In genomic region chr7:103668538-103668937, GRCh38 we compare ENCODE assay signal across 30 cellular contexts.
"Had no signal": no experiment of that assay in that cellular context is flagged by ENCODE, and none has a peak within 500 bp of the region (broad histone marks: within the 10 kb centered on the region; RNA-seq: fewer than 3 reads in every experiment).

No MANE protein-coding gene starts in this region.

- H3K4me3 ChIP-seq: esophagus muscularis mucosa, gastrocnemius medialis, heart left ventricle had no signal

- H3K36me3 ChIP-seq: esophagus muscularis mucosa, gastrocnemius medialis, heart left ventricle had no signal

- H3K4me1 ChIP-seq: body of pancreas, esophagus muscularis mucosa, foreskin keratinocyte, gastrocnemius medialis, heart left ventricle had no signal

- H3K27me3 Mint-ChIP-seq: activated CD4-positive, alpha-beta memory T cell treated with anti-CD3 and anti-CD28 coated beads, Interleukin-2, amount 10 ng/mL, durations not matched to agents 7 days and 5 days; activated CD4-positive, alpha-beta T cell treated with anti-CD3 and anti-CD28 coated beads, Interleukin-2, amount 10 ng/mL, durations not matched to agents 24 days and 14 days had no signal

- FAIRE-seq: colon had no signal

- H3K4me1 Mint-ChIP-seq: activated CD4-positive, alpha-beta memory T cell treated with anti-CD3 and anti-CD28 coated beads, Interleukin-2, amount 10 ng/mL, durations not matched to agents 7 days and 5 days; activated CD4-positive, alpha-beta T cell treated with anti-CD3 and anti-CD28 coated beads for 36 hours; activated CD4-positive, alpha-beta T cell treated with anti-CD3 and anti-CD28 coated beads, Interleukin-2, amount 10 ng/mL, durations not matched to agents 24 days and 14 days had no signal

- H3K36me3 Mint-ChIP-seq: activated naive CD8-positive, alpha-beta T cell had no signal

- H3K9me3 ChIP-seq: body of pancreas, esophagus muscularis mucosa, gastrocnemius medialis, heart left ventricle had no signal

- H3K27me3 ChIP-seq: body of pancreas, esophagus muscularis mucosa, gastrocnemius medialis, heart left ventricle had no signal

- H3K27ac Mint-ChIP-seq: activated CD4-positive, alpha-beta memory T cell treated with anti-CD3 and anti-CD28 coated beads, Interleukin-2, amount 10 ng/mL, durations not matched to agents 7 days and 5 days; activated CD4-positive, alpha-beta T cell treated with anti-CD3 and anti-CD28 coated beads for 36 hours; activated CD4-positive, alpha-beta T cell treated with anti-CD3 and anti-CD28 coated beads, Interleukin-2, amount 10 ng/mL, durations not matched to agents 24 days and 14 days; activated naive CD8-positive, alpha-beta T cell; activated T-cell treated with anti-CD3 and anti-CD28 coated beads, Interleukin-2, amount 50 U/mL, for 24 hours; activated T-cell treated with anti-CD3 and anti-CD28 coated beads, Interleukin-2, amount 50 U/mL, for 72 hours; effector memory CD8-positive, alpha-beta T cell had no signal

- H3K27ac ChIP-seq: body of pancreas, esophagus muscularis mucosa, foreskin keratinocyte, gastrocnemius medialis, heart left ventricle had no signal

- H3K9me3 Mint-ChIP-seq: activated CD4-positive, alpha-beta memory T cell treated with anti-CD3 and anti-CD28 coated beads, Interleukin-2, amount 10 ng/mL, durations not matched to agents 7 days and 5 days; activated CD4-positive, alpha-beta T cell treated with anti-CD3 and anti-CD28 coated beads, Interleukin-2, amount 10 ng/mL, durations not matched to agents 24 days and 14 days; activated T-cell treated with anti-CD3 and anti-CD28 coated beads, Interleukin-2, amount 50 U/mL, for 24 hours; activated T-cell treated with anti-CD3 and anti-CD28 coated beads, Interleukin-2, amount 50 U/mL, for 72 hours had no signal

- H3K4me3 Mint-ChIP-seq: activated CD4-positive, alpha-beta memory T cell treated with anti-CD3 and anti-CD28 coated beads, Interleukin-2, amount 10 ng/mL, durations not matched to agents 7 days and 5 days; activated CD4-positive, alpha-beta T cell treated with anti-CD3 and anti-CD28 coated beads for 36 hours; activated CD4-positive, alpha-beta T cell treated with anti-CD3 and anti-CD28 coated beads, Interleukin-2, amount 10 ng/mL, durations not matched to agents 24 days and 14 days; activated naive CD8-positive, alpha-beta T cell; activated T-cell treated with anti-CD3 and anti-CD28 coated beads, Interleukin-2, amount 50 U/mL, for 24 hours; activated T-cell treated with anti-CD3 and anti-CD28 coated beads, Interleukin-2, amount 50 U/mL, for 72 hours; effector memory CD8-positive, alpha-beta T cell had no signal

- DNase-seq: activated CD4-positive, alpha-beta memory T cell treated with anti-CD3 and anti-CD28 coated beads, Interleukin-2, amount 10 ng/mL, durations not matched to agents 7 days and 5 days; activated CD4-positive, alpha-beta T cell treated with anti-CD3 and anti-CD28 coated beads for 36 hours; activated CD4-positive, alpha-beta T cell treated with anti-CD3 and anti-CD28 coated beads, Interleukin-2, amount 10 ng/mL, durations not matched to agents 24 days and 14 days; activated CD4-positive, alpha-beta T cell treated with anti-CD3 and anti-CD28 coated beads, Interleukin-2, amount 50 U/mL, for 4 hours; activated CD4-positive, CD25-positive, alpha-beta regulatory T cell; activated CD4-positive, CD25-positive, alpha-beta regulatory T cell treated with anti-CD3 and anti-CD28 coated beads, Interleukin-2, amount 50 U/mL, for 72 hours; activated CD8-positive, alpha-beta memory T cell treated with anti-CD3 and anti-CD28 coated beads, Interleukin-2, amount 50 U/mL, for 48 hours; activated gamma-delta T cell treated with Interleukin-2 at 50 U/mL for 16 hours; activated naive CD4-positive, alpha-beta T cell treated with anti-CD3 and anti-CD28 coated beads, Interleukin-2, amount 50 U/mL, for 16 hours; activated naive CD4-positive, alpha-beta T cell treated with Interleukin-2 at 50 U/mL for 16 hours; activated T-cell treated with anti-CD3 and anti-CD28 coated beads for 4 hours; activated T-cell treated with anti-CD3 and anti-CD28 coated beads, Interleukin-2, amount 50 U/mL, for 24 hours; activated T-cell treated with anti-CD3 and anti-CD28 coated beads, Interleukin-2, amount 50 U/mL, for 72 hours; amniotic stem cell; anterior cingulate cortex; body of pancreas; caudate nucleus; cortex of kidney; dermis blood vessel endothelial cell; effector CD4-positive, alpha-beta T cell; effector memory CD8-positive, alpha-beta T cell; erythroblast; foreskin keratinocyte; gastrocnemius medialis; glutamatergic neuron; heart left ventricle; T-helper 2 cell had no signal

- ATAC-seq: activated CD4-positive, alpha-beta T cell treated with anti-CD3 and anti-CD28 coated beads for 36 hours; activated T-cell treated with anti-CD3 and anti-CD28 coated beads, Interleukin-2, amount 50 U/mL, for 72 hours; body of pancreas; effector memory CD8-positive, alpha-beta T cell; foreskin keratinocyte; gastrocnemius medialis; heart left ventricle had no signal
